1 cellular context compared by ENCODE assay signal in the genomic region with DNA sequence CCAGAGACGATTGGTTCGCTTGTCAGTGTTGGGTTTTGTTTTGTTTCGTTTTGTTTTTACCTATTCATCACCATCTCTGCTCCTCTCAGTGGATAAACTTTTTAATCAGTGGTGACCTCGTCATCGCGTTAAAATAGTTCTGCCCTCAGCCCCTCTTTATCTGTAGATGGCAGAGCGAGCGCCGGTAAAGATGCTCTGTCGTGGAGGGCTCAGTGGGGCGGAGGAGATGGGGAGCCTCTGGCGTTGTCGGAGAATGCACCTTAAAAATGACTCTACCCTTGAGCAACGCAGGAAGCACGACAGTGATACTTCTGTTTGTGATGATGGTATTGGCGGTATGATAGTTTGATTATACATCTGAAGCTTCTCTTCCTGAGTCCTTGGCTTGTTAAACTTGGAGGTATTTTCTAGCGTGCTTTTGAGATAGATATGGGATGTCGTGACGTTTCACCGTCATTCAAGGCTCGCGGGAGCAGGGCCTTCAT.
TF ChIP-seq lines count a peak whose summit lies in the region.

No MANE protein-coding gene starts in this region.

TF ChIP-seq in HEK293, 187 proteins besides CTCF, POLR2A, EP300 and RAD21 (continued from another document):
- TF ChIP-seq, protein P1, sequence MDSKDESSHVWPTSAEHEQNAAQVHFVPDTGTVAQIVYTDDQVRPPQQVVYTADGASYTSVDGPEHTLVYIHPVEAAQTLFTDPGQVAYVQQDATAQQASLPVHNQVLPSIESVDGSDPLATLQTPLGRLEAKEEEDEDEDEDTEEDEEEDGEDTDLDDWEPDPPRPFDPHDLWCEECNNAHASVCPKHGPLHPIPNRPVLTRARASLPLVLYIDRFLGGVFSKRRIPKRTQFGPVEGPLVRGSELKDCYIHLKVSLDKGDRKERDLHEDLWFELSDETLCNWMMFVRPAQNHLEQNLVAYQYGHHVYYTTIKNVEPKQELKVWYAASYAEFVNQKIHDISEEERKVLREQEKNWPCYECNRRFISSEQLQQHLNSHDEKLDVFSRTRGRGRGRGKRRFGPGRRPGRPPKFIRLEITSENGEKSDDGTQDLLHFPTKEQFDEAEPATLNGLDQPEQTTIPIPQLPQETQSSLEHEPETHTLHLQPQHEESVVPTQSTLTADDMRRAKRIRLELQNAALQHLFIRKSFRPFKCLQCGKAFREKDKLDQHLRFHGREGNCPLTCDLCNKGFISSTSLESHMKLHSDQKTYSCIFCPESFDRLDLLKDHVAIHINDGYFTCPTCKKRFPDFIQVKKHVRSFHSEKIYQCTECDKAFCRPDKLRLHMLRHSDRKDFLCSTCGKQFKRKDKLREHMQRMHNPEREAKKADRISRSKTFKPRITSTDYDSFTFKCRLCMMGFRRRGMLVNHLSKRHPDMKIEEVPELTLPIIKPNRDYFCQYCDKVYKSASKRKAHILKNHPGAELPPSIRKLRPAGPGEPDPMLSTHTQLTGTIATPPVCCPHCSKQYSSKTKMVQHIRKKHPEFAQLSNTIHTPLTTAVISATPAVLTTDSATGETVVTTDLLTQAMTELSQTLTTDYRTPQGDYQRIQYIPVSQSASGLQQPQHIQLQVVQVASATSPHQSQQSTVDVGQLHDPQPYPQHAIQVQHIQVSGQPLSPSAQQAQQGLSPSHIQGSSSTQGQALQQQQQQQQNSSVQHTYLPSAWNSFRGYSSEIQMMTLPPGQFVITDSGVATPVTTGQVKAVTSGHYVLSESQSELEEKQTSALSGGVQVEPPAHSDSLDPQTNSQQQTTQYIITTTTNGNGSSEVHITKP (tag by site-specific recombination; IDR thresholded peaks at IDR 0.05): peak; percentile 81
- TF ChIP-seq, protein P2, sequence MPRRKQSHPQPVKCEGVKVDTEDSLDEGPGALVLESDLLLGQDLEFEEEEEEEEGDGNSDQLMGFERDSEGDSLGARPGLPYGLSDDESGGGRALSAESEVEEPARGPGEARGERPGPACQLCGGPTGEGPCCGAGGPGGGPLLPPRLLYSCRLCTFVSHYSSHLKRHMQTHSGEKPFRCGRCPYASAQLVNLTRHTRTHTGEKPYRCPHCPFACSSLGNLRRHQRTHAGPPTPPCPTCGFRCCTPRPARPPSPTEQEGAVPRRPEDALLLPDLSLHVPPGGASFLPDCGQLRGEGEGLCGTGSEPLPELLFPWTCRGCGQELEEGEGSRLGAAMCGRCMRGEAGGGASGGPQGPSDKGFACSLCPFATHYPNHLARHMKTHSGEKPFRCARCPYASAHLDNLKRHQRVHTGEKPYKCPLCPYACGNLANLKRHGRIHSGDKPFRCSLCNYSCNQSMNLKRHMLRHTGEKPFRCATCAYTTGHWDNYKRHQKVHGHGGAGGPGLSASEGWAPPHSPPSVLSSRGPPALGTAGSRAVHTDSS (tag by site-specific recombination; IDR thresholded peaks at IDR 0.05): no peak
- no peak for TF ChIP-seq ZNF184 (tag by site-specific recombination; IDR thresholded peaks at IDR 0.05)
- 0 out of 2 replicates have a peak, but pooled peaks have one; percentile 12 for TF ChIP-seq ZIC2 (tag by site-specific recombination; IDR thresholded peaks at IDR 0.05)
- TF ChIP-seq, protein P3, sequence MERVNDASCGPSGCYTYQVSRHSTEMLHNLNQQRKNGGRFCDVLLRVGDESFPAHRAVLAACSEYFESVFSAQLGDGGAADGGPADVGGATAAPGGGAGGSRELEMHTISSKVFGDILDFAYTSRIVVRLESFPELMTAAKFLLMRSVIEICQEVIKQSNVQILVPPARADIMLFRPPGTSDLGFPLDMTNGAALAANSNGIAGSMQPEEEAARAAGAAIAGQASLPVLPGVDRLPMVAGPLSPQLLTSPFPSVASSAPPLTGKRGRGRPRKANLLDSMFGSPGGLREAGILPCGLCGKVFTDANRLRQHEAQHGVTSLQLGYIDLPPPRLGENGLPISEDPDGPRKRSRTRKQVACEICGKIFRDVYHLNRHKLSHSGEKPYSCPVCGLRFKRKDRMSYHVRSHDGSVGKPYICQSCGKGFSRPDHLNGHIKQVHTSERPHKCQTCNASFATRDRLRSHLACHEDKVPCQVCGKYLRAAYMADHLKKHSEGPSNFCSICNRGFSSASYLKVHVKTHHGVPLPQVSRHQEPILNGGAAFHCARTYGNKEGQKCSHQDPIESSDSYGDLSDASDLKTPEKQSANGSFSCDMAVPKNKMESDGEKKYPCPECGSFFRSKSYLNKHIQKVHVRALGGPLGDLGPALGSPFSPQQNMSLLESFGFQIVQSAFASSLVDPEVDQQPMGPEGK (tag by site-specific recombination; IDR thresholded peaks at IDR 0.05): peak; percentile 33; the same call in 1 of the 2 replicates
- peak; percentile 25 for TF ChIP-seq ZBTB8A (tag by site-specific recombination; IDR thresholded peaks at IDR 0.05)
- no peak for TF ChIP-seq YY1 (tag by site-specific recombination; IDR thresholded peaks at IDR 0.05)
- TF ChIP-seq, protein P4, sequence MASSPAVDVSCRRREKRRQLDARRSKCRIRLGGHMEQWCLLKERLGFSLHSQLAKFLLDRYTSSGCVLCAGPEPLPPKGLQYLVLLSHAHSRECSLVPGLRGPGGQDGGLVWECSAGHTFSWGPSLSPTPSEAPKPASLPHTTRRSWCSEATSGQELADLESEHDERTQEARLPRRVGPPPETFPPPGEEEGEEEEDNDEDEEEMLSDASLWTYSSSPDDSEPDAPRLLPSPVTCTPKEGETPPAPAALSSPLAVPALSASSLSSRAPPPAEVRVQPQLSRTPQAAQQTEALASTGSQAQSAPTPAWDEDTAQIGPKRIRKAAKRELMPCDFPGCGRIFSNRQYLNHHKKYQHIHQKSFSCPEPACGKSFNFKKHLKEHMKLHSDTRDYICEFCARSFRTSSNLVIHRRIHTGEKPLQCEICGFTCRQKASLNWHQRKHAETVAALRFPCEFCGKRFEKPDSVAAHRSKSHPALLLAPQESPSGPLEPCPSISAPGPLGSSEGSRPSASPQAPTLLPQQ (tag by site-specific recombination; IDR thresholded peaks at IDR 0.05): no peak
- TF ChIP-seq ZNF37A (tag by site-specific recombination; IDR thresholded peaks at IDR 0.05): no peak
- TF ChIP-seq WT1 (tag by site-specific recombination; IDR thresholded peaks at IDR 0.05): no peak
- no peak for TF ChIP-seq GFI1B (tag by site-specific recombination; IDR thresholded peaks at IDR 0.05)
TF ChIP-seq in HEK293: peak in this region for 13.
